In genomic region chr10:86968271-86968993, GRCh38 we compare ENCODE assay signal across 9 cellular contexts. TPM values are rescaled to one million over a fixed set of nuclear protein-coding genes. Genes with fewer than 3 reads are reported as not detected.
DNase-seq lines count a peak whose midpoint lies in the region; ATAC-seq and TF ChIP-seq lines count a peak whose summit lies in the region.
"Had no signal": no experiment of that assay in that cellular context is flagged by ENCODE, and none has a peak within 500 bp of the region (broad histone marks: within the 10 kb centered on the region; RNA-seq: fewer than 3 reads in every experiment).

Gene ADIRF, plus strand, starts transcription at chr10:86968482. Its CDS starts 63 bp downstream, at chr10:86968545.

- TF ChIP-seq CTCF in RWPE2 (IDR thresholded peaks at IDR 0.05; ENCODE audit: poor library complexity, severe bottlenecking) (peak; percentile 9), fibroblast of the aortic adventitia (IDR thresholded peaks at IDR 0.05; ENCODE audit: insufficient read depth, low read length) (no peak), prostate gland (IDR thresholded peaks at IDR 0.05) (peak in 2 of 4 experiments; percentile 4 to 15)

- H3K4me1 ChIP-seq in RWPE2 (ENCODE audit: insufficient read depth, poor library complexity, severe bottlenecking) (peaks cover 21% of the 10 kb centered on the region), prostate gland (replicated peaks) (peaks cover 4% of the 10 kb centered on the region)

- no peaks in the 10 kb centered on the region for H3K9me3 Mint-ChIP-seq in activated T-helper 1 cell treated with anti-CD3 and anti-CD28 coated beads, Interleukin-12 subunit alpha, Interleukin-12 subunit beta, Interleukin-2, Interleukin-4 antibody, amounts not matched to agents 30 ng/mL and 10 ng/mL and 1 ng/mL, durations not matched to agents 14 hours and 24 hours and 36 hours

- intact Hi-C loops in prostate gland (cut with DNase I), result no loop called here
- intact Hi-C loops in activated T-helper 1 cell treated with anti-CD3 and anti-CD28 coated beads, Interleukin-12 subunit alpha, Interleukin-12 subunit beta, Interleukin-2, Interleukin-4 antibody, amounts not matched to agents 30 ng/mL and 10 ng/mL and 1 ng/mL, durations not matched to agents 14 hours and 24 hours and 36 hours (cut with micrococcal nuclease), result loop anchor here (5.0 kb wide), 1 partner anchor 256 kb away; no protein-coding TSS in a partner anchor

- H3K9me3 ChIP-seq in RWPE2 (ENCODE audit: severe bottlenecking) (no peaks in the 10 kb centered on the region), prostate gland (no peaks in the 10 kb centered on the region)

- peak within 1 kb of the TSS; percentile 53 for H3K4me3 ChIP-seq in RWPE2 (ENCODE audit: severe bottlenecking)
- H3K4me3 ChIP-seq in fibroblast of the aortic adventitia (ENCODE audit: low read depth, low read length), result peak within 1 kb of the TSS; percentile 73
- peak within 1 kb of the TSS; percentile 48 to 58 for H3K4me3 ChIP-seq in prostate gland

- H3K4me3 Mint-ChIP-seq in activated T-helper 1 cell treated with anti-CD3 and anti-CD28 coated beads, Interleukin-12 subunit alpha, Interleukin-12 subunit beta, Interleukin-2, Interleukin-4 antibody, amounts not matched to agents 30 ng/mL and 10 ng/mL and 1 ng/mL, durations not matched to agents 14 hours and 24 hours and 36 hours, result no peak within 1 kb of the TSS

- H3K36me3 Mint-ChIP-seq in activated T-helper 1 cell treated with anti-CD3 and anti-CD28 coated beads, Interleukin-12 subunit alpha, Interleukin-12 subunit beta, Interleukin-2, Interleukin-4 antibody, amounts not matched to agents 30 ng/mL and 10 ng/mL and 1 ng/mL, durations not matched to agents 14 hours and 24 hours and 36 hours (ENCODE audit: low read depth), result no peaks in the 10 kb centered on the region

- H3K4me1 Mint-ChIP-seq in activated T-helper 1 cell treated with anti-CD3 and anti-CD28 coated beads, Interleukin-12 subunit alpha, Interleukin-12 subunit beta, Interleukin-2, Interleukin-4 antibody, amounts not matched to agents 30 ng/mL and 10 ng/mL and 1 ng/mL, durations not matched to agents 14 hours and 24 hours and 36 hours (ENCODE audit: low read depth), result peaks cover 22% of the 10 kb centered on the region

- peaks cover 28% of the 10 kb centered on the region for H3K27me3 Mint-ChIP-seq in activated T-helper 1 cell treated with anti-CD3 and anti-CD28 coated beads, Interleukin-12 subunit alpha, Interleukin-12 subunit beta, Interleukin-2, Interleukin-4 antibody, amounts not matched to agents 30 ng/mL and 10 ng/mL and 1 ng/mL, durations not matched to agents 14 hours and 24 hours and 36 hours (ENCODE audit: insufficient read depth)

- H3K27me3 ChIP-seq in RWPE2 (ENCODE audit: insufficient read depth, poor library complexity, severe bottlenecking), result no peaks in the 10 kb centered on the region
- H3K27me3 ChIP-seq in prostate gland (replicated peaks; ENCODE audit: insufficient read depth), result no peaks in the 10 kb centered on the region

- peak; percentile 55 for TF ChIP-seq POLR2A in prostate gland (IDR thresholded peaks at IDR 0.05)

- H3K27ac ChIP-seq in RWPE2 (ENCODE audit: poor library complexity, severe bottlenecking) (peak within 1 kb of the TSS; percentile 92), prostate gland (peak within 1 kb of the TSS; percentile 97 to 98)

- H3K36me3 ChIP-seq in RWPE2 (ENCODE audit: low read depth), result no peaks in the 10 kb centered on the region; the same call in 1 of the 2 replicates
- no peaks in the 10 kb centered on the region for H3K36me3 ChIP-seq in prostate gland

- ATAC-seq in RWPE2 (ENCODE audit: low read depth) (peak; percentile 28), GM18861 (IDR thresholded peaks at IDR 0.05; ENCODE audit: unreplicated experiment) (no peak)

- no peak within 1 kb of the TSS for H3K27ac Mint-ChIP-seq in activated T-helper 1 cell treated with anti-CD3 and anti-CD28 coated beads, Interleukin-12 subunit alpha, Interleukin-12 subunit beta, Interleukin-2, Interleukin-4 antibody, amounts not matched to agents 30 ng/mL and 10 ng/mL and 1 ng/mL, durations not matched to agents 14 hours and 24 hours and 36 hours

- WGBS in prostate gland, result 13% methylated on average over 57 of the region's 59 CpGs

- peak; percentile 11 for DNase-seq in DMS153 (lab: John Stamatoyannopoulos, UW)
- no peak for DNase-seq in RWPE2 (ENCODE audit: low spot score)
- DNase-seq in fibroblast of the aortic adventitia (ENCODE audit: low read depth), result no peak
- peak; percentile 83 for DNase-seq in prostate gland (ENCODE audit: low spot score)
- no peak for DNase-seq in NCI-H187 (lab: John Stamatoyannopoulos, UW)
- no peak for DNase-seq in cerebellar nuclear complex (lab: John Stamatoyannopoulos, UW)
- DNase-seq in activated T-helper 1 cell treated with anti-CD3 and anti-CD28 coated beads, Interleukin-12 subunit alpha, Interleukin-12 subunit beta, Interleukin-2, Interleukin-4 antibody, amounts not matched to agents 30 ng/mL and 10 ng/mL and 1 ng/mL, durations not matched to agents 14 hours and 24 hours and 36 hours (ENCODE audit: low spot score), result no peak

RNA-seq across cellular contexts. Expression of gene ADIRF, which starts in this region (rescaled TPM):
- total RNA-seq in fibroblast of the aortic adventitia (ENCODE audit: low replicate concordance) (37.8 and 48.4 TPM in 2 replicates), prostate gland (100 to 1,000 TPM; 128 to 347 TPM)
- total RNA-seq in activated T-helper 1 cell treated with anti-CD3 and anti-CD28 coated beads, Interleukin-12 subunit alpha, Interleukin-12 subunit beta, Interleukin-2, Interleukin-4 antibody, amounts not matched to agents 30 ng/mL and 10 ng/mL and 1 ng/mL, durations not matched to agents 14 hours and 24 hours and 36 hours, result not detected in 2 replicates
- total RNA-seq: T-helper 2 cell treated with Interferon-gamma antibody and Interleukin-4, amounts not matched to agents 100 ng/mL and 5 ng/mL, for 36 hours had no signal

Comparison
In these comparisons a context has a peak if more than half of its experiments do, and no peak if none do; other contexts are left out.
1. RNA of gene ADIRF (total RNA-seq): 128 to 347 TPM in prostate gland and 37.8 to 48.4 TPM in fibroblast of the aortic adventitia; not detected in activated T-helper 1 cell treated with anti-CD3 and anti-CD28 coated beads, Interleukin-12 subunit alpha, Interleukin-12 subunit beta, Interleukin-2, Interleukin-4 antibody, amounts not matched to agents 30 ng/mL and 10 ng/mL and 1 ng/mL, durations not matched to agents 14 hours and 24 hours and 36 hours; every median in the first group is over 10 times any median in the second.
2. DNase-seq: peak in DMS153 (single experiment) and prostate gland (single experiment); none in RWPE2 (single experiment), fibroblast of the aortic adventitia (single experiment), NCI-H187 (0 of 2), cerebellar nuclear complex (0 of 2) and activated T-helper 1 cell treated with anti-CD3 and anti-CD28 coated beads, Interleukin-12 subunit alpha, Interleukin-12 subunit beta, Interleukin-2, Interleukin-4 antibody, amounts not matched to agents 30 ng/mL and 10 ng/mL and 1 ng/mL, durations not matched to agents 14 hours and 24 hours and 36 hours (single experiment).
3. Peak in every context shown above with its lines, with median percentiles within 50 percentile points of each other: H3K4me3 ChIP-seq.